8 cellular contexts compared by ENCODE assay signal in the genomic region with DNA sequence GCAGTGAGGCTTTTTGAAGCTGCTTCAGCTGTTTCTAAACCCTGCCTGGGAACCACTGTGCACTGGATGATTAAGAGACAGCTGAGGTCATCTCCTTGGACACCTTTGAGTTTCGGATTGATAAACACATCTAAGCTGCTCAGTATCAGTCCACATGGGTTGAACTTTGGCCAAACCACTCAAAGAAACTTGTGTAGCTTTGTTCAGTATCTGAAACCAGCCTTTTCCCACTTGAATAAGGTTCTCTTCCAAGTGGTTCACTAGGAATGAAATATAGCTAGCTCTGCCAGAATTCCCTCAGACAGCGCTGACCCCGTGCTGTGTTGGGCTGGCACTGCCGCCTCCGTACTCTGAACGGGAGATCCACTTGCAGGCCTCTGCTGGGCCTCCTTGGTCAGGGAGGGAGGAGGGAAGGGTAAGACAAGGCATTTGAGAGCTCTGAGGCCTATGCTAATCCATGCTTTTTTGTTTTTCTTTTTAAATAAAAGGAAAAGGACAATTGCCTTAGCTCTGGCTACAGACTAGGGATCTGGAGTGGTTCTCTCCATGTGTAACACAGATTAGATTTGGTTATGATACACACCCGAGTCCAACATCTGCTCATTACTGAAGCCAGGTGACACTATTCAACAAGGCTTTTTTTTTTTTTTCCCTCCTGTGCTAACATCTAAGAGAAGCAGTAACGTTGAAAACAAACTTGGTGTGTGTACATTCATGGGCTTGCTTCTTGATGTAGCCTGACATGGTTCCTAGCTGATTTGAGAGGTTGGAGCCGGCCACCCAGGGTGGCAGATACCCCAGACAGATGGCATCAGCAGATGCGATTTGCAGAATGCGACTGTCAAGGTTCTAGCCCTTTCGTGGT.
DNase-seq lines count a peak whose midpoint lies in the region; ATAC-seq and TF ChIP-seq lines count a peak whose summit lies in the region.

No MANE protein-coding gene starts in this region.

- H3K4me3 Mint-ChIP-seq in activated CD4-positive, alpha-beta T cell treated with anti-CD3 and anti-CD28 coated beads, Interleukin-2, amount 10 ng/mL, durations not matched to agents 24 days and 14 days = no peak overlapping the region

- intact Hi-C loops in activated CD4-positive, alpha-beta T cell treated with anti-CD3 and anti-CD28 coated beads, Interleukin-2, amount 10 ng/mL, durations not matched to agents 24 days and 14 days (cut with micrococcal nuclease) = no loop called here

- ATAC-seq in HG02623 (IDR thresholded peaks at IDR 0.05; ENCODE audit: unreplicated experiment) = peak; percentile 83

- H3K4me1 Mint-ChIP-seq in activated CD4-positive, alpha-beta T cell treated with anti-CD3 and anti-CD28 coated beads, Interleukin-2, amount 10 ng/mL, durations not matched to agents 24 days and 14 days = peaks cover 55% of the 10 kb centered on the region

- DNase-seq in activated CD4-positive, alpha-beta T cell treated with anti-CD3 and anti-CD28 coated beads, Interleukin-2, amount 10 ng/mL, durations not matched to agents 24 days and 14 days = no peak
- DNase-seq in activated CD4-positive, alpha-beta T cell treated with anti-CD3 and anti-CD28 coated beads for 1 hour = no peak
- DNase-seq in NCI-H345 treated with DMSO at 0.1 percent for 48 hours (lab: John Stamatoyannopoulos, UW; ENCODE audit: unreplicated experiment) = peak; percentile 85
- DNase-seq in fibroblast of pulmonary artery (ENCODE audit: low read depth) = peak; percentile 44
- peak; percentile 72 for DNase-seq in retinal pigment epithelial cell (ENCODE audit: low read depth)
- no peak for DNase-seq in activated effector memory CD4-positive, alpha-beta T cell treated with anti-CD3 and anti-CD28 coated beads, Interleukin-2, amount 50 U/mL, for 16 hours
- DNase-seq in GDM1 (lab: John Stamatoyannopoulos, UW) = no peak

- TF ChIP-seq CTCF in fibroblast of pulmonary artery (IDR thresholded peaks at IDR 0.05; ENCODE audit: low read length, missing control alignments) (no peak), retinal pigment epithelial cell (conservative IDR thresholded peaks at IDR 0.05; ENCODE audit: low read depth, low read length) (no peak)

- H3K27ac Mint-ChIP-seq in activated CD4-positive, alpha-beta T cell treated with anti-CD3 and anti-CD28 coated beads, Interleukin-2, amount 10 ng/mL, durations not matched to agents 24 days and 14 days = peak overlapping the region; percentile 15

- peaks cover 41% of the 10 kb centered on the region for H3K36me3 Mint-ChIP-seq in activated CD4-positive, alpha-beta T cell treated with anti-CD3 and anti-CD28 coated beads, Interleukin-2, amount 10 ng/mL, durations not matched to agents 24 days and 14 days (ENCODE audit: low read depth)

- no peaks in the 10 kb centered on the region for H3K27me3 Mint-ChIP-seq in activated CD4-positive, alpha-beta T cell treated with anti-CD3 and anti-CD28 coated beads, Interleukin-2, amount 10 ng/mL, durations not matched to agents 24 days and 14 days

- no peaks in the 10 kb centered on the region for H3K9me3 Mint-ChIP-seq in activated CD4-positive, alpha-beta T cell treated with anti-CD3 and anti-CD28 coated beads, Interleukin-2, amount 10 ng/mL, durations not matched to agents 24 days and 14 days

- H3K4me3 ChIP-seq in fibroblast of pulmonary artery (replicated peaks; ENCODE audit: low read depth, low read length) (no peak overlapping the region), retinal pigment epithelial cell (ENCODE audit: low read length) (no peak overlapping the region)

Comparison
In these comparisons a context has a peak if more than half of its experiments do, and no peak if none do; other contexts are left out.
1. DNase-seq: peak in NCI-H345 treated with DMSO at 0.1 percent for 48 hours (single experiment), fibroblast of pulmonary artery (single experiment) and retinal pigment epithelial cell (single experiment); none in activated CD4-positive, alpha-beta T cell treated with anti-CD3 and anti-CD28 coated beads, Interleukin-2, amount 10 ng/mL, durations not matched to agents 24 days and 14 days (single experiment), activated CD4-positive, alpha-beta T cell treated with anti-CD3 and anti-CD28 coated beads for 1 hour (single experiment), activated effector memory CD4-positive, alpha-beta T cell treated with anti-CD3 and anti-CD28 coated beads, Interleukin-2, amount 50 U/mL, for 16 hours (single experiment) and GDM1 (single experiment).